Comparison of ENCODE assay signal across 8 cellular contexts in genomic region chr17:8894673-8895578, GRCh38. TPM values are rescaled to one million over a fixed set of nuclear protein-coding genes. Genes with fewer than 3 reads are reported as not detected.
A peak's percentile ranks its signal among the peaks of the same experiment; 100 is the strongest.
DNase-seq lines count a peak whose midpoint lies in the region; ATAC-seq and TF ChIP-seq lines count a peak whose summit lies in the region.

No MANE protein-coding gene starts in this region.

- no peak overlapping the region for H3K14ac ChIP-seq in mesenchymal stem cell (ENCODE audit: low read length in 2 of 2)

- no peak overlapping the region for H3K23ac ChIP-seq in mesenchymal stem cell (ENCODE audit: low read length in 2 of 2)

- peak overlapping the region; percentile 57 for H3K4me3 ChIP-seq in GM23338
- no peak overlapping the region for H3K4me3 ChIP-seq in mesenchymal stem cell (ENCODE audit: insufficient read depth in 1 of 2, low read depth in 1 of 2, low read length in 2 of 2)
- peak overlapping the region; percentile 39 for H3K4me3 ChIP-seq in thoracic aorta

- 39% methylated on average over 24 of the region's 24 CpGs for WGBS in mesenchymal stem cell

- H3K27me3 Mint-ChIP-seq in CD4-positive, alpha-beta T cell: no peaks in the 10 kb centered on the region
- peaks cover 5% of the 10 kb centered on the region for H3K27me3 Mint-ChIP-seq in GM23338 (ENCODE audit: insufficient read depth, low read depth, poor library complexity)

- H3K18ac ChIP-seq in mesenchymal stem cell (ENCODE audit: low read depth in 1 of 2, low read length in 2 of 2): no peak overlapping the region

- POLR2A ChIA-PET in CD4-positive, alpha-beta T cell (lab: Charles Lee): interaction anchor here (1.6 kb wide), 1 partner anchor 70 kb away, joined by 10 read pairs; the partner anchor contains the start of gene PIK3R5

- no peak overlapping the region for H2BK12ac ChIP-seq in mesenchymal stem cell (ENCODE audit: low read length in 2 of 2)

- no peak overlapping the region for H2BK15ac ChIP-seq in mesenchymal stem cell (ENCODE audit: low read depth, poor library complexity, severe bottlenecking)

- H3K4ac ChIP-seq in mesenchymal stem cell (ENCODE audit: low read depth in 1 of 2, low read length in 2 of 2): no peak overlapping the region

- H3K4me2 ChIP-seq in GM23338: peak overlapping the region; percentile 92
- peak overlapping the region; percentile 31 for H3K4me2 ChIP-seq in mesenchymal stem cell (ENCODE audit: low read length, poor library complexity, severe bottlenecking)

- peaks cover under 1% of the 10 kb centered on the region; the same call in 1 of the 2 replicates for H3K4me1 ChIP-seq in GM23338 (ENCODE audit: insufficient read depth)
- H3K4me1 ChIP-seq in mesenchymal stem cell (ENCODE audit: control insufficient read depth, insufficient read depth, low read depth, low read length): peaks cover 7% of the 10 kb centered on the region
- H3K4me1 ChIP-seq in thoracic aorta (ENCODE audit: control insufficient read depth in 1 of 2, low read depth in 2 of 2): no peaks in the 10 kb centered on the region

- CTCF ChIA-PET in CD4-positive, alpha-beta T cell (lab: Charles Lee): interaction anchor here (0.5 to 2.5 kb wide), 12 partner anchors 9 to 157 kb away, joined by 3 to 16 read pairs (median 4); no protein-coding TSS in a partner anchor

- no peaks in the 10 kb centered on the region for H3K9me3 ChIP-seq in CD4-positive, alpha-beta T cell (ENCODE audit: control insufficient read depth, low read length)
- H3K9me3 ChIP-seq in mesenchymal stem cell (ENCODE audit: control insufficient read depth, low read length) (no peaks in the 10 kb centered on the region), thoracic aorta (no peaks in the 10 kb centered on the region)

- peak in 8 of 10 experiments; percentile 23 to 45 (median 36) for DNase-seq in CD4-positive, alpha-beta T cell
- DNase-seq in GM23338 (ENCODE audit: low spot score): peak; percentile 79
- peak; percentile 2 for DNase-seq in NCI-H510A (lab: John Stamatoyannopoulos, UW)
- DNase-seq in activated CD4-positive, alpha-beta T cell treated with anti-CD3 and anti-CD28 coated beads, Interleukin-2, amount 50 U/mL, for 48 hours: peak; percentile 55 to 65
- DNase-seq in epidermal melanocyte (ENCODE audit: insufficient read length, low spot score): peak; percentile 82
- peak; percentile 52 for DNase-seq in mesenchymal stem cell
- DNase-seq in thoracic aorta (ENCODE audit: low spot score): no peak

- no peaks in the 10 kb centered on the region for H3K9me3 Mint-ChIP-seq in CD4-positive, alpha-beta T cell
- no peaks in the 10 kb centered on the region for H3K9me3 Mint-ChIP-seq in GM23338

- H3K36me3 Mint-ChIP-seq in CD4-positive, alpha-beta T cell (ENCODE audit: low read depth): peaks cover 80% of the 10 kb centered on the region
- H3K36me3 Mint-ChIP-seq in GM23338 (ENCODE audit: low read depth): no peaks in the 10 kb centered on the region

- H3K79me2 ChIP-seq in GM23338 (replicated peaks; ENCODE audit: insufficient read depth): no peaks in the 10 kb centered on the region

- ATAC-seq in CD4-positive, alpha-beta T cell (ENCODE audit: poor library complexity): peak; percentile 20
- ATAC-seq in GM23338: peak; percentile 85
- ATAC-seq in thoracic aorta (ENCODE audit: insufficient number of reproducible peaks, low FRiP score, low read depth): no peak
- no peak for ATAC-seq in HG03039 (IDR thresholded peaks at IDR 0.05; ENCODE audit: unreplicated experiment)

- H4K8ac ChIP-seq in mesenchymal stem cell (ENCODE audit: low read length): no peak overlapping the region

- H3K27ac Mint-ChIP-seq in CD4-positive, alpha-beta T cell: peak overlapping the region; percentile 93
- no peak overlapping the region for H3K27ac Mint-ChIP-seq in GM23338

- H3K79me1 ChIP-seq in mesenchymal stem cell (replicated peaks; ENCODE audit: low read length, poor library complexity, severe bottlenecking): no peaks in the 10 kb centered on the region

- H2BK120ac ChIP-seq in mesenchymal stem cell (ENCODE audit: low read depth, low read length): no peak overlapping the region

- H3K36me3 ChIP-seq in GM23338 (ENCODE audit: insufficient read depth) (no peaks in the 10 kb centered on the region), mesenchymal stem cell (ENCODE audit: control insufficient read depth in 1 of 2, insufficient read depth in 2 of 2, low read depth in 1 of 2, low read length in 2 of 2) (no peaks in the 10 kb centered on the region), thoracic aorta (no peaks in the 10 kb centered on the region)

- H4K91ac ChIP-seq in mesenchymal stem cell (ENCODE audit: low read length): no peak overlapping the region

- no peaks in the 10 kb centered on the region for H3F3A ChIP-seq in GM23338 (replicated peaks; ENCODE audit: low read depth)

- no peaks in the 10 kb centered on the region for H3K9me2 ChIP-seq in GM23338 (ENCODE audit: insufficient read depth)

- no peak overlapping the region for H2AK5ac ChIP-seq in mesenchymal stem cell (ENCODE audit: low read length, severe bottlenecking)

- H2AFZ ChIP-seq in GM23338 (peak overlapping the region; percentile 99), mesenchymal stem cell (ENCODE audit: low read depth, low read length) (no peak overlapping the region)

- intact Hi-C loops in CD4-positive, alpha-beta T cell (cut with DNase I, micrococcal nuclease): loop anchor here (2.0 to 10.0 kb wide), 7 partner anchors 47 to 1863 kb away; partner anchors contain the start of genes RPL26 (in 1 of the 2) and SPDYE4 (in 1 of the 2)

- H4K20me1 ChIP-seq in GM23338 (replicated peaks; ENCODE audit: insufficient read depth): no peaks in the 10 kb centered on the region

- TF ChIP-seq CTCF in CD4-positive, alpha-beta T cell (IDR thresholded peaks at IDR 0.05): peak; percentile 77
- TF ChIP-seq CTCF in GM23338 (conservative IDR thresholded peaks at IDR 0.05; ENCODE audit: low read depth in 2 of 2): peak; percentile 87 to 88
- TF ChIP-seq CTCF in thoracic aorta (IDR thresholded peaks at IDR 0.05): peak; percentile 77

- H3K9ac ChIP-seq in mesenchymal stem cell (ENCODE audit: low read length): peak overlapping the region; percentile 24

- H3K4me1 Mint-ChIP-seq in CD4-positive, alpha-beta T cell (ENCODE audit: low read depth): peaks cover 58% of the 10 kb centered on the region
- H3K4me1 Mint-ChIP-seq in GM23338: peaks cover 29% of the 10 kb centered on the region

- H3K4me3 Mint-ChIP-seq in CD4-positive, alpha-beta T cell: peak overlapping the region; percentile 1
- H3K4me3 Mint-ChIP-seq in GM23338: peak overlapping the region; percentile 69

- H2BK5ac ChIP-seq in mesenchymal stem cell (ENCODE audit: low read depth, low read length, poor library complexity, severe bottlenecking): no peak overlapping the region

- H3K27ac ChIP-seq in CD4-positive, alpha-beta T cell (ENCODE audit: low read depth, low read length): no peak overlapping the region
- H3K27ac ChIP-seq in GM23338 (ENCODE audit: low read depth) (no peak overlapping the region), mesenchymal stem cell (ENCODE audit: low read length, poor library complexity, severe bottlenecking) (no peak overlapping the region), thoracic aorta (no peak overlapping the region)

- no peaks in the 10 kb centered on the region for H3K27me3 ChIP-seq in CD4-positive, alpha-beta T cell (ENCODE audit: control insufficient read depth, insufficient read depth, low read length)
- H3K27me3 ChIP-seq in GM23338 (ENCODE audit: insufficient read depth) (no peaks in the 10 kb centered on the region), mesenchymal stem cell (ENCODE audit: control insufficient read depth in 1 of 2, insufficient read depth in 1 of 2, low read length in 2 of 2) (peaks cover 26 to 69% of the 10 kb centered on the region in 2 experiments), thoracic aorta (replicated peaks; ENCODE audit: insufficient read depth) (no peaks in the 10 kb centered on the region)

TF ChIP-seq in GM23338, 12 proteins besides CTCF, POLR2A, EP300 and RAD21 (continues in another document):
- TF ChIP-seq ETS1 (IDR thresholded peaks at IDR 0.05) (no peak), EZH2 (IDR thresholded peaks at IDR 0.05; ENCODE audit: low read depth, unreplicated experiment) (no peak), ZNF331 (CRISPR knock-in tag; IDR thresholded peaks at IDR 0.05; ENCODE audit: low read depth) (no peak)

RNA-seq across cellular contexts. Expression of gene PIK3R6, which starts 27.5 kb away (rescaled TPM):
- under 1 TPM; 0.50 to 0.60 TPM for total RNA-seq in CD4-positive, alpha-beta T cell
- total RNA-seq in GM23338 (2014; rRNA removed; shearing (Covaris generic)): 0.24 TPM in 1 of 2 replicates, not detected in the other
- polyA plus RNA-seq in GM23338 (2016; fragmentation: Nextera tagmentation; extraction: Ambion mirVana): 0.11 and 0.14 TPM in 2 replicates
- polyA plus RNA-seq in mesenchymal stem cell (2013, experiment 1 of 2): not detected
- polyA plus RNA-seq in mesenchymal stem cell (2013, experiment 2 of 2): not detected
- 1 to 10 TPM; 1.5 to 3.5 TPM for total RNA-seq in thoracic aorta

Comparison
In these comparisons a context has a peak if more than half of its experiments do, and no peak if none do; other contexts are left out.
1. ATAC-seq: peak in CD4-positive, alpha-beta T cell (single experiment) and GM23338 (single experiment); none in thoracic aorta (single experiment) and HG03039 (single experiment).
2. H3K4me3 ChIP-seq: peak in GM23338 (single experiment) and thoracic aorta (single experiment); none in mesenchymal stem cell (0 of 2).
3. Peak in every context shown above with its lines, with median percentiles within 50 percentile points of each other: CTCF ChIP-seq.